ENCODE assay signal across 1 cellular context in the genomic region with DNA sequence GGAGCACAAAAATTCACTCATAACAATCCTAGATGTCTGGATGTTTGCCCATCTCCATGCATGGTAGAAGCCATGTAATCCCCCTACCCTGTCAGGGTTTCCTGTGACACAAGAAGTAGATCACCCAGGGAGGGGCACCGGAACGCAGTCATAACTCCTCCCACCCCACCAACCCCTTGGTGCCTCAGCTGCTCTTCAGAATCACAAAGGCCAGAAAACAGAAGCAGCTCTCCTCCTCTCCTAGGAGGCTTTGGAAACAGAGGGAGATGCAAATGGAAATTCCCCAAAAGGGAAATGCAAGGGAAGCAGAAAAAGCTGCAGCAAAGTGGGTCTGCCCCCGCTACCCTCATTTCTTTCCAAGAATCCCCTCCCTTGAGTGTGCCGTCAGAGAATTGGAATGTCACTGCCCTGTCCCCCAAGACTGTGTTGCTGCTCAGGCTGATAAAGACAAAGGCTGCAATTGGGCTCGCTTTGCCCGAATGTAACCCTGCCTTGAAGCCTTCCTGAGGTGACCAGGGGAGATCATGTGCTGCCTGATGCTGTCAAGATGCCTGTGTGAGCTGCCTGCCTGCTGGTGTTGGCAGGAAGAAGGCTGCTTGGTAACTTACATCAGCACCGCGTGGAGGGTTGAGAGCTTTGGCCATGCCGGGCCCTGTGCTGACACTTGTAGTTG.
TF ChIP-seq lines count a peak whose summit lies in the region.

No MANE protein-coding gene starts in this region.

TF ChIP-seq in WTC11, 78 proteins besides CTCF, POLR2A, EP300 and RAD21 (continued from another document):
- TF ChIP-seq, protein P1, sequence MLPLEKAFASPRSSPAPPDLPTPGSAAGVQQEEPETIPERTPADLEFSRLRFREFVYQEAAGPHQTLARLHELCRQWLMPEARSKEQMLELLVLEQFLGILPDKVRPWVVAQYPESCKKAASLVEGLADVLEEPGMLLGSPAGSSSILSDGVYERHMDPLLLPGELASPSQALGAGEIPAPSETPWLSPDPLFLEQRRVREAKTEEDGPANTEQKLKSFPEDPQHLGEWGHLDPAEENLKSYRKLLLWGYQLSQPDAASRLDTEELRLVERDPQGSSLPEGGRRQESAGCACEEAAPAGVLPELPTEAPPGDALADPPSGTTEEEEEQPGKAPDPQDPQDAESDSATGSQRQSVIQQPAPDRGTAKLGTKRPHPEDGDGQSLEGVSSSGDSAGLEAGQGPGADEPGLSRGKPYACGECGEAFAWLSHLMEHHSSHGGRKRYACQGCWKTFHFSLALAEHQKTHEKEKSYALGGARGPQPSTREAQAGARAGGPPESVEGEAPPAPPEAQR (CRISPR knock-in tag; IDR thresholded peaks at IDR 0.05): no peak
- TF ChIP-seq, protein P2, sequence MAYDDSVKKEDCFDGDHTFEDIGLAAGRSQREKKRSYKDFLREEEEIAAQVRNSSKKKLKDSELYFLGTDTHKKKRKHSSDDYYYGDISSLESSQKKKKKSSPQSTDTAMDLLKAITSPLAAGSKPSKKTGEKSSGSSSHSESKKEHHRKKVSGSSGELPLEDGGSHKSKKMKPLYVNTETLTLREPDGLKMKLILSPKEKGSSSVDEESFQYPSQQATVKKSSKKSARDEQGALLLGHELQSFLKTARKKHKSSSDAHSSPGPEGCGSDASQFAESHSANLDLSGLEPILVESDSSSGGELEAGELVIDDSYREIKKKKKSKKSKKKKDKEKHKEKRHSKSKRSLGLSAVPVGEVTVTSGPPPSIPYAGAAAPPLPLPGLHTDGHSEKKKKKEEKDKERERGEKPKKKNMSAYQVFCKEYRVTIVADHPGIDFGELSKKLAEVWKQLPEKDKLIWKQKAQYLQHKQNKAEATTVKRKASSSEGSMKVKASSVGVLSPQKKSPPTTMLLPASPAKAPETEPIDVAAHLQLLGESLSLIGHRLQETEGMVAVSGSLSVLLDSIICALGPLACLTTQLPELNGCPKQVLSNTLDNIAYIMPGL (CRISPR knock-in tag; IDR thresholded peaks at IDR 0.05): no peak
- TF ChIP-seq, protein P3, sequence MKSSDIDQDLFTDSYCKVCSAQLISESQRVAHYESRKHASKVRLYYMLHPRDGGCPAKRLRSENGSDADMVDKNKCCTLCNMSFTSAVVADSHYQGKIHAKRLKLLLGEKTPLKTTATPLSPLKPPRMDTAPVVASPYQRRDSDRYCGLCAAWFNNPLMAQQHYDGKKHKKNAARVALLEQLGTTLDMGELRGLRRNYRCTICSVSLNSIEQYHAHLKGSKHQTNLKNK (CRISPR knock-in tag; IDR thresholded peaks at IDR 0.05): no peak
- TF ChIP-seq ZNF121 (CRISPR knock-in tag; IDR thresholded peaks at IDR 0.05): peak; percentile 54; the same call in 1 of the 2 replicates
- TF ChIP-seq SP1 (CRISPR knock-in tag; conservative IDR thresholded peaks at IDR 0.05): peak; percentile 45; the same call in 1 of the 2 replicates
- TF ChIP-seq JAZF1 (CRISPR knock-in tag; IDR thresholded peaks at IDR 0.05): no peak
- TF ChIP-seq HMGA2 (CRISPR knock-in tag; IDR thresholded peaks at IDR 0.05): no peak
- no peak for TF ChIP-seq CREM (CRISPR knock-in tag; IDR thresholded peaks at IDR 0.05)
- TF ChIP-seq GRHL2 (CRISPR knock-in tag; IDR thresholded peaks at IDR 0.05; ENCODE audit: insufficient replicate concordance, severe bottlenecking): no peak
- no peak for TF ChIP-seq ZNF138 (CRISPR knock-in tag; conservative IDR thresholded peaks at IDR 0.05)
- no peak for TF ChIP-seq NFE2L1 (CRISPR knock-in tag; IDR thresholded peaks at IDR 0.05)
- TF ChIP-seq, protein P4, sequence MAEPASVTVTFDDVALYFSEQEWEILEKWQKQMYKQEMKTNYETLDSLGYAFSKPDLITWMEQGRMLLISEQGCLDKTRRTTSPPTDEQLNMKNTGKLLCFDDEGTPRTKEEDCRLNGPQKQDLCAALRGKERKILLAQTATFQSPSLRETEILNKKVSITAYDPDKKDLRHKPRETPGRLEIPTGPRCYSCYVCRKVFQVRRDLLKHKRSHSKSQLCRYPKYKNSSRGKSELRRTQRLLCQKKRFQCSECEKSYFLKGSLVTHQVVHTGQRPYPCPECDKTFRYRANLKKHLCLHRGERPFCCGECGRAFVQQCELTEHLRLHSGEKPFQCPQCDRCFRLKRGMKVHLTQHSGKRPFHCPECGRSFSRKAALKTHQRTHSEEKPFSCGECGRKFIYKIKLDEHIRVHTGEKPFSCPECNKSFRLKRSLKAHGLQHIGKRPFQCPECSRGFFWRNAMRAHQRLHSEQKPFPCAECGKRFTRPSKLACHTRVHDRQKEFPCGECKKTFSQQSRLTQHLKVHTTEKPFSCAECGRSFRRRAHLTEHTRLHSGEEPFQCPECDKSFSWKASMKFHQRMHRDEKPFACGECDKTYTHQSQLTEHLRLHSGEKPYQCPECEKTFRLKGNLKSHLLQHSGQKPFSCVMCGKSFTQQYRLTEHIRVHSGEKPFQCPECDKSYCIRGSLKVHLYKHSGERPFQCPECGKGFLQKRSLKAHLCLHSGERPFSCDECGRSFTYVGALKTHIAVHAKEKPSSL (CRISPR knock-in tag; conservative IDR thresholded peaks at IDR 0.05): no peak
- TF ChIP-seq ZNF671 (CRISPR knock-in tag; IDR thresholded peaks at IDR 0.05): no peak
TF ChIP-seq in WTC11: peak in this region for 11.
